ENCODE assay signal across 8 cellular contexts in genomic region chr4:138681000-138681604, GRCh38.
DNase-seq lines count a peak whose midpoint lies in the region; ATAC-seq, FAIRE-seq and TF ChIP-seq lines count a peak whose summit lies in the region.

No MANE protein-coding gene starts in this region.

- peak; percentile 98 for TF ChIP-seq CTCF in DND-41 (IDR thresholded peaks at IDR 0.05; ENCODE audit: borderline replicate concordance, extremely low read depth, low read length, poor library complexity, severe bottlenecking)
- peak; percentile 95 for TF ChIP-seq CTCF in KMS-11 (conservative IDR thresholded peaks at IDR 0.05; ENCODE audit: low read depth, low read length)
- TF ChIP-seq CTCF in neutrophil (IDR thresholded peaks at IDR 0.05) = peak; percentile 89

- H3K4me1 ChIP-seq in DND-41 (ENCODE audit: insufficient read depth, low read length) (no peaks in the 10 kb centered on the region), KMS-11 (ENCODE audit: low read depth, poor library complexity, severe bottlenecking) (no peaks in the 10 kb centered on the region), neutrophil (ENCODE audit: control insufficient read depth in 1 of 2, insufficient read depth in 1 of 2, low read depth in 1 of 2, low read length in 1 of 2) (no peaks in the 10 kb centered on the region)

- no peak overlapping the region for H2AFZ ChIP-seq in DND-41 (ENCODE audit: low read depth, low read length)
- 0 out of 2 replicates have a peak overlapping the region, but pooled peaks have one; percentile 5 for H2AFZ ChIP-seq in KMS-11 (ENCODE audit: low read depth)

- peak; percentile 46 for FAIRE-seq in RCC 7860 (lab: Jason Lieb, UNC)

- 0 out of 2 replicates have a peak, but pooled peaks cover 2% of the 10 kb centered on the region for H4K20me1 ChIP-seq in DND-41 (ENCODE audit: insufficient read depth, low read length)
- H4K20me1 ChIP-seq in KMS-11 (ENCODE audit: insufficient read depth) = no peaks in the 10 kb centered on the region

- no peaks in the 10 kb centered on the region for H3K9me3 ChIP-seq in DND-41 (ENCODE audit: insufficient read depth, low read length, severe bottlenecking)
- no peaks in the 10 kb centered on the region for H3K9me3 ChIP-seq in neutrophil

- no peak overlapping the region for H3K4me2 ChIP-seq in DND-41 (ENCODE audit: insufficient read depth, low read length)
- no peak overlapping the region for H3K4me2 ChIP-seq in KMS-11

- H3K79me2 ChIP-seq in DND-41 (ENCODE audit: insufficient read depth, low read length) (no peaks in the 10 kb centered on the region), KMS-11 (ENCODE audit: insufficient read depth, low read depth) (no peaks in the 10 kb centered on the region)

- H3K36me3 ChIP-seq in DND-41 (ENCODE audit: insufficient read depth, low read length) = no peaks in the 10 kb centered on the region
- H3K36me3 ChIP-seq in KMS-11 (ENCODE audit: insufficient read depth) = no peaks in the 10 kb centered on the region; the same call in 1 of the 2 replicates
- H3K36me3 ChIP-seq in neutrophil = no peaks in the 10 kb centered on the region

- H3K27ac ChIP-seq in DND-41 (ENCODE audit: low read length) (no peak overlapping the region), KMS-11 (no peak overlapping the region), neutrophil (no peak overlapping the region), substantia nigra (ENCODE audit: low read depth, low read length, poor library complexity, severe bottlenecking) (no peak overlapping the region)

- no peak overlapping the region for H3K9ac ChIP-seq in DND-41 (ENCODE audit: low read depth, low read length)
- H3K9ac ChIP-seq in KMS-11 = no peak overlapping the region

- H3K4me3 ChIP-seq in DND-41 (ENCODE audit: low read depth in 1 of 2, low read length in 2 of 2) = no peak overlapping the region
- H3K4me3 ChIP-seq in KMS-11 (IDR thresholded peaks at IDR 0.05; ENCODE audit: insufficient read depth, low read depth, low read length) = no peak overlapping the region
- H3K4me3 ChIP-seq in neutrophil (ENCODE audit: low read depth in 1 of 2, low read length in 1 of 2) = no peak overlapping the region

- H3K27me3 ChIP-seq in DND-41 (ENCODE audit: insufficient read depth, low read length, poor library complexity) (no peaks in the 10 kb centered on the region), KMS-11 (ENCODE audit: insufficient read depth, low read depth) (no peaks in the 10 kb centered on the region), neutrophil (peaks cover 29% of the 10 kb centered on the region)

- ATAC-seq in DND-41 (ENCODE audit: insufficient read depth, low read depth) = peak; percentile 85
- peak; percentile 72 for ATAC-seq in GM21717 (IDR thresholded peaks at IDR 0.05; ENCODE audit: unreplicated experiment)

- DNase-seq in DND-41 = peak; percentile 72
- peak; percentile 55 for DNase-seq in RCC 7860 (ENCODE audit: low spot score)
- DNase-seq in activated T-helper 1 cell treated with Interleukin-2 at 50 U/mL for 16 hours (ENCODE audit: low read depth) = peak; percentile 29
- DNase-seq in fibroblast of peridontal ligament (ENCODE audit: extremely low read depth) = peak; percentile 91
- peak in 47 of 49 donors; percentile 6 to 89 (median 67) for DNase-seq in substantia nigra (lab: John Stamatoyannopoulos, UW)

Comparison
In these comparisons a context has a peak if more than half of its experiments do, and no peak if none do; other contexts are left out.
1. DNase-seq: peak in every context shown above with its lines; median percentile 91 in fibroblast of peridontal ligament; 72 in DND-41; 67 in substantia nigra; 55 in RCC 7860; 29 in activated T-helper 1 cell treated with Interleukin-2 at 50 U/mL for 16 hours.